ENCODE assay signal across 11 cellular contexts in the genomic region with DNA sequence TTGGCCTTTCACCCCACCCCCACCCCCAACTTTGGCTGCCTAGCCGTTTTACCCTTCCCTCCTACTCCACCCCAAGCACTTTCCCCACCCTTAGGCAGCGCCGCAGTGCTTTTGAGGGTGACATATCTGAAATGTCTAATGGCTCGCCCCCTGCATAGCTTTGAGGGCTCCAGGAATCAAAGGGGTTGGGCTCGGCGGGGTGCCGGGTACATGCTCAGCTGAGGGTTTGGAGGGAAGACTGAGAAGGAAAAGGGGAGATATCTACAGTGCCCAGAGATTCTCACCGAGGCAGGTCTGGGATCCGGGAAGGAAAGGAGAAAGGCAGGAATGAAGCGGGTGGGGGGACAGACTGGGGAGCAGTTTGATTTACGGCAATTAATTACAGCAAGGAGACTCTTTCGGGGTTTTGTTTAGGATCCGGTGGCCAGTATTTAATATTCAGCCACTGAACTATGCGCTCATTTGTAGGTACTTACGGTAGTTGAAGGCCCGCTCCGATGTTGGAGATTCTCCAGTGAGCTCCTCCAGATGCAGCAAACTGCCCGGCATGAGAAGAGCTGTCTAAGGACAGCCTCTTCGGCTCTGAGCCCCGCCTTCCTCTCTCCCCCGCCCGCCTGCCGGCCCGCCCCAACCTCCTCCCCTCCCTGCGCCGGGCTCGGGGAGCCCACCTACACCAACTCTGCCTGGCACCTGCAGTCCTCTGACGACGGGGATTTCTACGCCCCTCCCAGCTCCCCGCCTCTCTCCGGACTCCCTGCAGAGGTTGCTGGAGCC. TPM values are rescaled to one million over a fixed set of nuclear protein-coding genes. Genes with fewer than 3 reads are reported as not detected.
DNase-seq lines count a peak whose midpoint lies in the region; FAIRE-seq and TF ChIP-seq lines count a peak whose summit lies in the region.
"Had no signal": no experiment of that assay in that cellular context is flagged by ENCODE, and none has a peak within 500 bp of the region (broad histone marks: within the 10 kb centered on the region; RNA-seq: fewer than 3 reads in every experiment).

IGSF1 (minus strand) TSS at position 569 of the 774 bp plus-strand sequence. CDS start 2,632 bp downstream, outside the sequence.

- intact Hi-C loops in kidney (cut with DNase I), result no loop called here

- peak; percentile 42 for DNase-seq in DMS 273 (lab: John Stamatoyannopoulos, UW; ENCODE audit: unreplicated experiment)
- no peak for DNase-seq in DMS 273 treated with DMSO at 0.1 percent for 48 hours (lab: John Stamatoyannopoulos, UW)
- DNase-seq in astrocyte of the hippocampus (ENCODE audit: low read depth, low spot score), result peak; percentile 66
- no peak for DNase-seq in kidney
- DNase-seq in substantia nigra (lab: John Stamatoyannopoulos, UW), result peak in 39 of 49 donors; percentile 1 to 67 (median 35)
- DNase-seq in T-helper 9 cell, result no peak
- DNase-seq in NCI-H1048 (lab: John Stamatoyannopoulos, UW), result no peak
- DNase-seq in small intestine, result no peak

- H3K9me3 ChIP-seq in kidney (ENCODE audit: control insufficient read depth in 1 of 2, low read length in 2 of 2), result no peaks in the 10 kb centered on the region
- H3K9me3 ChIP-seq in small intestine (ENCODE audit: control insufficient read depth, low read depth), result no peaks in the 10 kb centered on the region

- H3K36me3 ChIP-seq in kidney (ENCODE audit: control insufficient read depth in 1 of 2, insufficient read depth in 2 of 2, low read length in 2 of 2) (no peaks in the 10 kb centered on the region), small intestine (ENCODE audit: control insufficient read depth in 2 of 2, insufficient read depth in 2 of 2, low read length in 2 of 2) (no peaks in the 10 kb centered on the region)

- 3 to 26% (median 9%) methylated on average over 18 to 32 of the region's 32 CpGs for WGBS in small intestine, 3 donors

- TF ChIP-seq CTCF in kidney (IDR thresholded peaks at IDR 0.05; ENCODE audit: borderline replicate concordance, extremely low read depth, insufficient read depth), result no peak

- H3K4me1 ChIP-seq in kidney (ENCODE audit: control insufficient read depth in 1 of 2, insufficient read depth in 1 of 2, low read depth in 1 of 2, low read length in 2 of 2) (no peaks in the 10 kb centered on the region), small intestine (ENCODE audit: control insufficient read depth in 2 of 2, insufficient read depth in 1 of 2, low read depth in 1 of 2, low read length in 1 of 2) (no peaks in the 10 kb centered on the region)

- H3K27ac ChIP-seq in kidney (ENCODE audit: low read depth in 2 of 2, low read length in 2 of 2) (no peak within 1 kb of the TSS), substantia nigra (ENCODE audit: low read depth, low read length, poor library complexity, severe bottlenecking) (no peak within 1 kb of the TSS), small intestine (ENCODE audit: low read depth in 1 of 2, low read length in 1 of 2) (no peak within 1 kb of the TSS)
- H3K27ac ChIP-seq: 22Rv1, skin epidermis had no signal

- H3K9ac ChIP-seq in kidney (ENCODE audit: low read length in 2 of 2), result no peak within 1 kb of the TSS

- no peaks in the 10 kb centered on the region for H3K27me3 ChIP-seq in small intestine (ENCODE audit: control insufficient read depth in 2 of 2, insufficient read depth in 2 of 2, low read length in 2 of 2)

- peak within 1 kb of the TSS; percentile 42 to 46 for H3K4me3 ChIP-seq in kidney (ENCODE audit: low read length in 2 of 2)
- no peak within 1 kb of the TSS for H3K4me3 ChIP-seq in small intestine (ENCODE audit: low read depth in 1 of 2, low read length in 2 of 2)

- no peak for FAIRE-seq in kidney (lab: Jason Lieb, UNC)
- no peak for FAIRE-seq in small intestine (lab: Jason Lieb, UNC)

RNA-seq across cellular contexts. Expression of gene IGSF1, which starts in this region (rescaled TPM):
- total RNA-seq in kidney, result 1.4 TPM
- 2.0 TPM for polyA plus RNA-seq in kidney (ENCODE audit: insufficient read depth, low read depth, low replicate concordance)
- polyA plus RNA-seq in small intestine, result under 1 TPM in 1 of 3 donors, not detected in 2; 0.15 TPM
- total RNA-seq: activated CD8-positive, alpha-beta memory T cell treated with anti-CD3 and anti-CD28 coated beads for 36 hours had no signal

Comparison
In these comparisons a context has a peak if more than half of its experiments do, and no peak if none do; other contexts are left out.
1. DNase-seq: peak in DMS 273 (single experiment), astrocyte of the hippocampus (single experiment) and substantia nigra (39 of 49); none in DMS 273 treated with DMSO at 0.1 percent for 48 hours (single experiment), kidney (single experiment), T-helper 9 cell (single experiment), NCI-H1048 (single experiment) and small intestine (single experiment).
2. H3K4me3 ChIP-seq: peak in kidney (2 of 2); none in small intestine (0 of 2).